Comparison of ENCODE assay signal across 8 cellular contexts in genomic region chr4:76897522-76898384, GRCh38. TPM values are rescaled to one million over a fixed set of nuclear protein-coding genes. Genes with fewer than 3 reads are reported as not detected.
DNase-seq lines count a peak whose midpoint lies in the region; ATAC-seq and TF ChIP-seq lines count a peak whose summit lies in the region.

Gene SOWAHB, minus strand, starts transcription at chr4:76898144. Its CDS starts 295 bp downstream, at chr4:76897849.

- H3K9me3 ChIP-seq in mucosa of rectum (ENCODE audit: control insufficient read depth in 2 of 2, low read length in 2 of 2): no peaks in the 10 kb centered on the region
- no peaks in the 10 kb centered on the region for H3K9me3 ChIP-seq in tibial nerve

- no peak for TF ChIP-seq CTCF in KMS-11 (conservative IDR thresholded peaks at IDR 0.05; ENCODE audit: low read depth, low read length)
- no peak for TF ChIP-seq CTCF in tibial nerve (IDR thresholded peaks at IDR 0.05)

- H3K4me2 ChIP-seq in KMS-11: peak within 1 kb of the TSS; percentile 78

- H3K36me3 Mint-ChIP-seq in effector memory CD8-positive, alpha-beta T cell (ENCODE audit: insufficient read depth): no peaks in the 10 kb centered on the region

- H3K27ac ChIP-seq in KMS-11 (no peak within 1 kb of the TSS), mucosa of rectum (ENCODE audit: low read depth in 2 of 2, low read length in 2 of 2) (peak within 1 kb of the TSS; percentile 91 to 94), tibial nerve (peak within 1 kb of the TSS in 1 of 4 donors; percentile 71)

- H3K36me3 ChIP-seq in KMS-11 (ENCODE audit: insufficient read depth): no peaks in the 10 kb centered on the region
- H3K36me3 ChIP-seq in mucosa of rectum (ENCODE audit: control insufficient read depth in 2 of 2, insufficient read depth in 2 of 2, low read length in 2 of 2): no peaks in the 10 kb centered on the region
- H3K36me3 ChIP-seq in tibial nerve: no peaks in the 10 kb centered on the region

- peaks cover 5 to 13% of the 10 kb centered on the region in 2 donors for H3K4me1 Mint-ChIP-seq in effector memory CD8-positive, alpha-beta T cell (ENCODE audit: low read depth in 2 of 2)

- H3K4me3 ChIP-seq in KMS-11 (IDR thresholded peaks at IDR 0.05; ENCODE audit: insufficient read depth, low read depth, low read length) (no peak within 1 kb of the TSS), mucosa of rectum (ENCODE audit: low read length in 2 of 2) (peak within 1 kb of the TSS; percentile 78 to 83), tibial nerve (peak within 1 kb of the TSS; percentile 29 to 52 (median 45))

- H3K4me1 ChIP-seq in KMS-11 (ENCODE audit: low read depth, poor library complexity, severe bottlenecking): peaks cover 8% of the 10 kb centered on the region
- peaks cover 16 to 23% of the 10 kb centered on the region in 2 donors for H3K4me1 ChIP-seq in mucosa of rectum (ENCODE audit: control insufficient read depth in 2 of 2, insufficient read depth in 2 of 2, low read length in 2 of 2)
- peaks cover 0 to 22% (median 6%) of the 10 kb centered on the region in 4 donors for H3K4me1 ChIP-seq in tibial nerve

- no peak for TF ChIP-seq EP300 in tibial nerve (IDR thresholded peaks at IDR 0.05)

- peak within 1 kb of the TSS; percentile 7; the same call in 1 of the 2 replicates for H3K9ac ChIP-seq in KMS-11
- H3K9ac ChIP-seq in mucosa of rectum (ENCODE audit: low read depth in 1 of 2, low read length in 2 of 2): peak within 1 kb of the TSS; percentile 68 to 88

- H3K4me3 Mint-ChIP-seq in effector memory CD8-positive, alpha-beta T cell: peak within 1 kb of the TSS; percentile 39 to 54

- H3K9me3 Mint-ChIP-seq in effector memory CD8-positive, alpha-beta T cell: no peaks in the 10 kb centered on the region

- TF ChIP-seq POLR2A in tibial nerve (IDR thresholded peaks at IDR 0.05): no peak

- ATAC-seq in GM18907 (IDR thresholded peaks at IDR 0.05; ENCODE audit: unreplicated experiment) (peak; percentile 59), HG03520 (IDR thresholded peaks at IDR 0.05; ENCODE audit: unreplicated experiment) (no peak)
- peak; percentile 72 for ATAC-seq in effector memory CD8-positive, alpha-beta T cell (replicated peaks)

- no peaks in the 10 kb centered on the region for H4K20me1 ChIP-seq in KMS-11 (ENCODE audit: insufficient read depth)

- H3K27me3 Mint-ChIP-seq in effector memory CD8-positive, alpha-beta T cell: peaks cover 23 to 32% of the 10 kb centered on the region in 2 donors

- H3K79me2 ChIP-seq in KMS-11 (ENCODE audit: insufficient read depth, low read depth): no peaks in the 10 kb centered on the region

- WGBS in tibial nerve, 2 donors: 4 to 5% methylated on average over 12 to 68 of the region's 79 CpGs

- H3K27ac Mint-ChIP-seq in effector memory CD8-positive, alpha-beta T cell: no peak within 1 kb of the TSS

- peak; percentile 22 to 31 for DNase-seq in activated CD4-positive, alpha-beta T cell treated with anti-CD3 and anti-CD28 coated beads, Interleukin-2, amount 50 U/mL, for 48 hours
- DNase-seq in effector memory CD8-positive, alpha-beta T cell: peak; percentile 2 to 17 (median 10)
- DNase-seq in tibial nerve (ENCODE audit: low spot score in 2 of 2) (no peak), RPMI8226 (no peak)

- H3K27me3 ChIP-seq in KMS-11 (ENCODE audit: insufficient read depth, low read depth): peaks cover 11% of the 10 kb centered on the region
- peaks cover 0 to 8% of the 10 kb centered on the region in 2 donors for H3K27me3 ChIP-seq in mucosa of rectum (ENCODE audit: control insufficient read depth in 2 of 2, insufficient read depth in 2 of 2, low read length in 2 of 2)
- peaks cover 0 to 54% of the 10 kb centered on the region in 2 donors for H3K27me3 ChIP-seq in tibial nerve

- H2AFZ ChIP-seq in KMS-11 (ENCODE audit: low read depth): peak within 1 kb of the TSS; percentile 94

RNA-seq across cellular contexts. Expression of gene SOWAHB, which starts in this region (rescaled TPM):
- total RNA-seq in tibial nerve: under 1 TPM in 2 of 4 donors, not detected in 2; 0.21 to 0.90 TPM

Comparison
In these comparisons a context has a peak if more than half of its experiments do, and no peak if none do; other contexts are left out.
1. DNase-seq: peak in activated CD4-positive, alpha-beta T cell treated with anti-CD3 and anti-CD28 coated beads, Interleukin-2, amount 50 U/mL, for 48 hours (2 of 2) and effector memory CD8-positive, alpha-beta T cell (3 of 3); none in tibial nerve (0 of 2) and RPMI8226 (single experiment).